ENCODE assay signal across 8 cellular contexts in the genomic region with DNA sequence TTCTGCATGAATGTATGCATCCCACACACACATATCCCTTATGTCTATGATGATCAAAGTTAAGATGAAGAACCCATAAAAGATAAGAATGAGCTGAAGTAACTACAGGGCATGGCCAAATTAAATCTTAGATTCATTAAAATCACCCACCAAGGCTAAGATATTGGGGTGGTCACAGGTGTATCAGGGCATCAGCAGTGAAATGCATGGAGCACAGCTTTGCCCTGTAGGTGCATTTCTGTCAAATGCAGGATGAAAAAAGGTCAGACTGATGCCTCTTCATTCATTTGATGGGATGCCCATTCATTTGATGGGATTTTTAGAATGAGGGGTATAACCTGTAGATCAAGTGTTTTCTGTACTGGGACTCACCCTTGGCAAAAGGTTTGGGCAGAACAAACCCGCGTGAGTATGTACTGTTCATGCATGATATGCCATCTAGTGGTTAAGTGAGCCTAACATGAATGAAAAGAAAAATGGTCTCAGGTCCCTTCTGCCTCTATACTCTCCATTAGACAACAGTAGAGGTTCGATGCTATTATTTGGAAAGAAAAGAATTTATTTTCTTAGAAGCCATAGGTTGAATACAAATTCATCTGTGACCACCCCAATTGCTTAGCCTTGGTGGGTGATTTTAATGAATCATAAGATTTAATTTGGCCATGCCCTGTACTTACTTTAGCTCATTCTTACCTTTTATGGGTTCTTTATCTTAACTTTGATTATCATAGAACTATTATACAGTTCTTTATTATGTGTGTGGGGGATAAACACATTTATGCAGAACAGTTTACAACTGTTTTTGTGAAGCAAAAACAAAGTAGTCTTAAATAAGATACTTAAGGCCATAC. TPM values are rescaled to one million over a fixed set of nuclear protein-coding genes. Genes with fewer than 3 reads are reported as not detected.
DNase-seq lines count a peak whose midpoint lies in the region; ATAC-seq and TF ChIP-seq lines count a peak whose summit lies in the region.

No MANE protein-coding gene starts in this region.

- peaks cover 13% of the 10 kb centered on the region for H3K36me3 Mint-ChIP-seq in MCF 10A (ENCODE audit: insufficient read depth, unreplicated experiment)

- in situ Hi-C loops in transverse colon (cut with MboI; ENCODE audit: low pct_ligation_motif_present in 1 of 4, low pct_unique_long_range_greater_than_20kb in 1 of 4, low sequenced_read_pairs in 3 of 4), result loop anchor here (5.0 to 25.0 kb wide), 4 partner anchors 153 to 422 kb away; a partner anchor contains a TSS

- POLR2A ChIA-PET in MCF 10A (lab: Yijun Ruan, JAX), result no interaction called here

- H3K4me3 ChIP-seq in transverse colon, result no peak overlapping the region

- no peaks in the 10 kb centered on the region for H3K9me3 ChIP-seq in transverse colon

- no peaks in the 10 kb centered on the region for H3K27me3 ChIP-seq in transverse colon

- WGBS in transverse colon (ENCODE audit: low coverage in 1 of 2), 2 donors, result 10 to 19% methylated on average over 3 of the region's 3 CpGs

- ATAC-seq in GM19463 (IDR thresholded peaks at IDR 0.05; ENCODE audit: unreplicated experiment), result peak; percentile 79
- peak; percentile 91 for ATAC-seq in HG03558 (IDR thresholded peaks at IDR 0.05; ENCODE audit: extremely low read depth, unreplicated experiment)

- no peak overlapping the region for H3K4me3 Mint-ChIP-seq in MCF 10A (ENCODE audit: unreplicated experiment)

- BruUV-seq in MCF 10A (replicated peaks; lab: Mats Ljungman, UMichigan), result no TSS peak

- H3K27me3 Mint-ChIP-seq in MCF 10A (ENCODE audit: insufficient read depth, unreplicated experiment), result no peaks in the 10 kb centered on the region

- H3K9me3 Mint-ChIP-seq in MCF 10A (ENCODE audit: unreplicated experiment), result no peaks in the 10 kb centered on the region

- no peak for TF ChIP-seq POLR2A in transverse colon (IDR thresholded peaks at IDR 0.05)

- H3K4me1 ChIP-seq in transverse colon, result peaks cover 0 to 20% (median 6%) of the 10 kb centered on the region in 4 donors

- no peaks in the 10 kb centered on the region for H3K4me1 Mint-ChIP-seq in MCF 10A (ENCODE audit: insufficient read depth, unreplicated experiment)

- H3K36me3 ChIP-seq in transverse colon, result no peaks in the 10 kb centered on the region

- H3K27ac Mint-ChIP-seq in MCF 10A (ENCODE audit: low read depth, unreplicated experiment), result no peak overlapping the region

- intact Hi-C loops in MCF 10A (cut with micrococcal nuclease) (loop anchor here (1.0 to 10.0 kb wide), 3 partner anchors 58 to 624 kb away; no protein-coding TSS in a partner anchor), transverse colon (cut with DNase I; ENCODE audit: low total_unique reads) (loop anchor here (5.0 kb wide), 1 partner anchor 412 kb away; no protein-coding TSS in a partner anchor)

- no peak overlapping the region for H3K27ac ChIP-seq in transverse colon

- CTCF ChIA-PET in MCF 10A (lab: Yijun Ruan, JAX), result interaction anchor here (0.5 to 7.0 kb wide), 34 partner anchors 9 to 1706 kb away, joined by 3 to 66 read pairs (median 3); no protein-coding TSS in a partner anchor

- DNase-seq in NCI-H2081 (lab: John Stamatoyannopoulos, UW) (peak; percentile 56 to 62), NCI-H2081 treated with DMSO at 0.1 percent for 48 hours (lab: John Stamatoyannopoulos, UW) (no peak), NCI-H82 treated with DMSO at 0.1 percent for 48 hours (lab: John Stamatoyannopoulos, UW; ENCODE audit: unreplicated experiment) (peak; percentile 6), MCF 10A (ENCODE audit: unreplicated experiment) (peak; percentile 67), kidney glomerular epithelial cell (lab: John Stamatoyannopoulos, UW) (peak; percentile 22), transverse colon (no peak)

- no peak for TF ChIP-seq EP300 in transverse colon (IDR thresholded peaks at IDR 0.05; ENCODE audit: low read depth)

- TF ChIP-seq CTCF in MCF 10A (IDR thresholded peaks at IDR 0.05; ENCODE audit: unreplicated experiment) (peak; percentile 62), transverse colon (IDR thresholded peaks at IDR 0.05) (peak; percentile 48 to 71 (median 60))

RNA-seq across cellular contexts. Expression of a gene that starts 43.2 kb away (rescaled TPM):
- 0.44 and 0.51 TPM in 2 replicates for total RNA-seq in MCF 10A (2022)
- total RNA-seq in transverse colon, result 10 to 100 TPM; 40.0 to 91.6 (median 47.9) TPM

Comparison
In these comparisons a context has a peak if more than half of its experiments do, and no peak if none do; other contexts are left out.
1. DNase-seq: peak in NCI-H2081 (2 of 2), NCI-H82 treated with DMSO at 0.1 percent for 48 hours (single experiment), MCF 10A (single experiment) and kidney glomerular epithelial cell (single experiment); none in NCI-H2081 treated with DMSO at 0.1 percent for 48 hours (single experiment) and transverse colon (single experiment).
2. RNA of a gene that starts 43.2 kb away (total RNA-seq): 40.0 to 91.6 TPM in transverse colon; 0.44 to 0.51 TPM in MCF 10A; every median in the first group is over 10 times any median in the second.